Comparison of ENCODE assay signal across 16 cellular contexts in the genomic region with DNA sequence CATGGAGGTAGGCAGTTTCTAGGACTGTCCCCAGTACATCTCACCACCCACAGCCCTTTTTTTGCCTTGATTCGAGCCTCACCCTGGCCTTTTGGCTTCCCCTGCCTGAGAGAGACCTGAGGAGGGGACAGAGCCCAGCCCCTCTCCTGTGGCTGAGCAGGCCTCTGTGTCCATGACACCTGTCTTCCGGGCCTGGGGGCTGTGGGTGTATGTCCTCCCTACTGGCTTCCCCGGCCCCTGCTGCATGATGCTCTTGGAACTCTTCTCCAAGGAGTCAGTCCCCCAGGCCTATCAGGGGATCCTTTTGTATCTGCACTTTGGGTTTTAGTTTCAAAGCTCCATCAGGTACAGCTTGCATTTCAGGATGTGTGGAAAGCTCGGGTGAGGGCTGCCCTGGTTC.
DNase-seq lines count a peak whose midpoint lies in the region; ATAC-seq, FAIRE-seq and TF ChIP-seq lines count a peak whose summit lies in the region.
"Had no signal": no experiment of that assay in that cellular context is flagged by ENCODE, and none has a peak within 500 bp of the region (broad histone marks: within the 10 kb centered on the region; RNA-seq: fewer than 3 reads in every experiment).

No MANE protein-coding gene starts in this region.

- TF ChIP-seq EP300 in H1 (IDR thresholded peaks at IDR 0.05; ENCODE audit: borderline replicate concordance in 1 of 2, low read depth in 2 of 2, low read length in 2 of 2): no peak

- DNase-seq in heart right ventricle (no peak), cardiac septum (ENCODE audit: low spot score) (no peak), H1 (ENCODE audit: low read depth in 1 of 2, low spot score in 2 of 2) (no peak), progenitor cell of endocrine pancreas (ENCODE audit: low spot score, unreplicated experiment) (no peak), aorta (peak; percentile 42 to 69), NCI-H128 (lab: John Stamatoyannopoulos, UW; ENCODE audit: unreplicated experiment) (no peak)
- DNase-seq in activated CD8-positive, alpha-beta memory T cell treated with anti-CD3 and anti-CD28 coated beads, Interleukin-2, amount 50 U/mL, for 4 hours: no peak
- DNase-seq: activated CD4-positive, alpha-beta T cell treated with anti-CD3 and anti-CD28 coated beads, Interleukin-2, amount 50 U/mL, for 4 hours; GOT3; NCI-H2107; NCI-H82; SHP77 treated with DMSO at 0.1 percent for 48 hours; stimulated activated CD4-positive, alpha-beta T cell treated with anti-CD3 and anti-CD28 coated beads, Interleukin-2, amount 100 ng/mL, for 48 hours; T1000 had no signal

- H3K79me1 ChIP-seq in H1 (ENCODE audit: low read depth, low read length): no peaks in the 10 kb centered on the region

- H3K27me3 Mint-ChIP-seq in progenitor cell of endocrine pancreas: no peaks in the 10 kb centered on the region

- H2BK20ac ChIP-seq in H1 (ENCODE audit: low read length): no peak overlapping the region

- H2BK5ac ChIP-seq in H1 (ENCODE audit: low read depth, low read length): no peak overlapping the region

- no peak overlapping the region for H2AFZ ChIP-seq in H1 (ENCODE audit: low read length)

- H3K14ac ChIP-seq in H1 (ENCODE audit: insufficient read length): no peak overlapping the region

- no peak overlapping the region for H3K23ac ChIP-seq in H1 (ENCODE audit: insufficient read length)

- no peaks in the 10 kb centered on the region for H3K36me3 Mint-ChIP-seq in progenitor cell of endocrine pancreas (ENCODE audit: insufficient read depth)

- no peak overlapping the region for H3K56ac ChIP-seq in H1 (replicated peaks; ENCODE audit: insufficient read length, low read depth, low read length)

- H3K18ac ChIP-seq in H1 (ENCODE audit: extremely low read depth, low read length): no peak overlapping the region

- H3K4me1 ChIP-seq in heart right ventricle (peaks cover 33 to 96% (median 72%) of the 10 kb centered on the region in 9 donors), H1 (replicated peaks in 1 of 4; ENCODE audit: control insufficient read depth in 3 of 4, insufficient read depth in 4 of 4, low read length in 3 of 4) (peaks cover 0 to 41% (median 24%) of the 10 kb centered on the region in 4 experiments; a peak in 6 of 7 replicates), aorta (ENCODE audit: control insufficient read depth in 1 of 2, insufficient read depth in 2 of 2, low read length in 2 of 2) (peaks cover 6% of the 10 kb centered on the region in 2 donors)

- H3K4me3 Mint-ChIP-seq in progenitor cell of endocrine pancreas (ENCODE audit: low read depth): no peak overlapping the region

- H4K20me1 ChIP-seq in H1 (replicated peaks in 1 of 2; ENCODE audit: control insufficient read depth in 1 of 2, insufficient read depth in 2 of 2, low read length in 2 of 2): no peaks in the 10 kb centered on the region

- no peaks in the 10 kb centered on the region for H3K27me3 ChIP-seq in heart right ventricle
- H3K27me3 ChIP-seq in H1 (replicated peaks in 1 of 4; ENCODE audit: control insufficient read depth in 3 of 4, extremely low read depth in 1 of 4, insufficient read depth in 3 of 4, low read length in 3 of 4): no peaks in the 10 kb centered on the region
- H3K27me3 ChIP-seq in aorta (ENCODE audit: control insufficient read depth in 1 of 2, insufficient read depth in 2 of 2, low read length in 1 of 2): no peaks in the 10 kb centered on the region

- no peak overlapping the region for H4K5ac ChIP-seq in H1 (ENCODE audit: insufficient read length, low read depth, low read length)

- CTCF ChIA-PET in H1 (lab: Charles Lee; ENCODE audit: partially characterized antibody): interaction anchor here (1.0 kb wide), 1 partner anchor 195 kb away, joined by 3 read pairs; no protein-coding TSS in a partner anchor

- no peak for FAIRE-seq in H1 (lab: Jason Lieb, UNC)

- H2BK15ac ChIP-seq in H1 (ENCODE audit: low read length): no peak overlapping the region

- no peak for TF ChIP-seq RAD21 in H1 (IDR thresholded peaks at IDR 0.05 in 1 of 2, conservative IDR thresholded peaks at IDR 0.05 in 1 of 2; ENCODE audit: low read depth in 2 of 2, low read length in 2 of 2)

- no peak overlapping the region for H2BK120ac ChIP-seq in H1 (replicated peaks; ENCODE audit: low read depth, low read length)

- peaks cover 0 to 12% (median 0%) of the 10 kb centered on the region in 9 donors for H3K36me3 ChIP-seq in heart right ventricle
- no peaks in the 10 kb centered on the region for H3K36me3 ChIP-seq in H1 (ENCODE audit: control insufficient read depth in 2 of 4, insufficient read depth in 4 of 4, low read length in 3 of 4)
- H3K36me3 ChIP-seq in aorta (ENCODE audit: control insufficient read depth in 1 of 2, insufficient read depth in 2 of 2, low read length in 1 of 2): no peaks in the 10 kb centered on the region

- no peaks in the 10 kb centered on the region for H3K9me3 ChIP-seq in heart right ventricle
- no peaks in the 10 kb centered on the region for H3K9me3 ChIP-seq in H1 (ENCODE audit: insufficient read depth in 2 of 2, low read depth in 1 of 2, low read length in 1 of 2)
- no peaks in the 10 kb centered on the region for H3K9me3 ChIP-seq in aorta (ENCODE audit: control insufficient read depth, low read length)

- H3K4me2 ChIP-seq in H1 (ENCODE audit: insufficient read depth in 1 of 2, low read depth in 2 of 2, low read length in 2 of 2): no peak overlapping the region

- no peak overlapping the region for H4K91ac ChIP-seq in H1 (replicated peaks; ENCODE audit: insufficient read length, low read length)

- WGBS in heart right ventricle, 2 donors: 91 to 96% methylated on average over 4 of the region's 4 CpGs
- 72% methylated on average over 4 of the region's 4 CpGs; no CpG with 5 or more reads in 1 of the 2 experiments for WGBS in H1 (ENCODE audit: extremely low coverage in 1 of 2, insufficient coverage in 1 of 2, insufficient read length in 1 of 2, insufficient replicate concordance in 2 of 2, low coverage in 1 of 2, low lambda C conversion rate in 2 of 2, missing lambda C conversion rate in 1 of 2), 2 experiments
- WGBS in aorta, 2 donors: 85 to 89% methylated on average over 4 of the region's 4 CpGs

- peaks cover 27% of the 10 kb centered on the region for H3K4me1 Mint-ChIP-seq in progenitor cell of endocrine pancreas (ENCODE audit: low read depth)

- no peak for TF ChIP-seq POLR2A in H1 (IDR thresholded peaks at IDR 0.05; ENCODE audit: control extremely low read depth in 1 of 2, low read depth in 2 of 2, low read length in 2 of 2)

- no peak overlapping the region for H4K8ac ChIP-seq in H1 (ENCODE audit: extremely low read depth, insufficient read depth, low read length)

- H3K4me3 ChIP-seq in heart right ventricle (no peak overlapping the region), H1 (ENCODE audit: extremely low read depth in 1 of 4, insufficient read depth in 2 of 4, low read depth in 3 of 4, low read length in 4 of 4) (no peak overlapping the region), aorta (ENCODE audit: low read length in 2 of 2) (no peak overlapping the region)

- no peak overlapping the region for H3K4ac ChIP-seq in H1 (replicated peaks; ENCODE audit: insufficient read length, low read depth, low read length)

- no peaks in the 10 kb centered on the region for H3K9me3 Mint-ChIP-seq in progenitor cell of endocrine pancreas (ENCODE audit: low read depth)

- H3K27ac ChIP-seq in heart right ventricle (peak overlapping the region in 8 of 10 donors; percentile 36 to 96 (median 93)), H1 (ENCODE audit: low read depth, low read length) (no peak overlapping the region), aorta (ENCODE audit: low read depth in 1 of 2, low read length in 2 of 2) (peak overlapping the region in 1 of 2 donors; percentile 4)
- H3K27ac ChIP-seq: HL-60 had no signal

- ATAC-seq in heart right ventricle (no peak), aorta (ENCODE audit: low FRiP score) (no peak), HG02852 (IDR thresholded peaks at IDR 0.05; ENCODE audit: unreplicated experiment) (no peak)

- H3K79me2 ChIP-seq in H1 (ENCODE audit: control insufficient read depth in 1 of 2, insufficient read depth in 2 of 2, low read length in 2 of 2): no peaks in the 10 kb centered on the region

- H3K23me2 ChIP-seq in H1 (ENCODE audit: low read depth, low read length): no peaks in the 10 kb centered on the region

- TF ChIP-seq CTCF in heart right ventricle (IDR thresholded peaks at IDR 0.05): no peak
- TF ChIP-seq CTCF in H1 (IDR thresholded peaks at IDR 0.05; ENCODE audit: control extremely low read depth in 1 of 3, insufficient read depth in 1 of 3, low read depth in 1 of 3, low read length in 3 of 3): no peak
- no peak for TF ChIP-seq CTCF in progenitor cell of endocrine pancreas (IDR thresholded peaks at IDR 0.05; ENCODE audit: unreplicated experiment)

- H2AK5ac ChIP-seq in H1 (ENCODE audit: low read depth, low read length): no peak overlapping the region

- no peak overlapping the region for H3K9ac ChIP-seq in H1 (replicated peaks in 1 of 4; ENCODE audit: extremely low read depth in 1 of 4, low read depth in 3 of 4, low read length in 3 of 4)

- POLR2A ChIA-PET in H1 (lab: Charles Lee; ENCODE audit: partially characterized antibody): interaction anchor here (1.1 kb wide), 1 partner anchor 14 kb away, joined by 3 read pairs; no protein-coding TSS in a partner anchor

- peak overlapping the region; percentile 62 for H3K27ac Mint-ChIP-seq in progenitor cell of endocrine pancreas

- 0 out of 2 replicates have a peak overlapping the region, but pooled peaks have one; percentile 14 for H2BK12ac ChIP-seq in H1 (ENCODE audit: low read depth, low read length)

- intact Hi-C loops in heart right ventricle (cut with DNase I) (loop anchor here in 1 of 10 donors (10.0 kb wide), 1 partner anchor 90 kb away; no protein-coding TSS in a partner anchor), cardiac septum (cut with DNase I) (no loop called here), aorta (cut with DNase I) (no loop called here)

TF ChIP-seq in H1, 55 proteins besides CTCF, POLR2A, EP300 and RAD21 (continues in another document):
- no peak for TF ChIP-seq TEAD4 (IDR thresholded peaks at IDR 0.05; ENCODE audit: low read depth, low read length)
- no peak for TF ChIP-seq RNF2 (IDR thresholded peaks at IDR 0.05; ENCODE audit: borderline replicate concordance, low read depth, low read length, missing control alignments, poor library complexity, severe bottlenecking)
- no peak for TF ChIP-seq CHD1 (IDR thresholded peaks at IDR 0.05; ENCODE audit: low read depth, low read length)
- no peak for TF ChIP-seq EZH2 (IDR thresholded peaks at IDR 0.05; ENCODE audit: low read depth, low read length, severe bottlenecking)
- no peak for TF ChIP-seq POLR2AphosphoS5 (IDR thresholded peaks at IDR 0.05; ENCODE audit: low read depth, low read length)
- TF ChIP-seq SP4 (IDR thresholded peaks at IDR 0.05; ENCODE audit: low read length): no peak
- TF ChIP-seq KDM4A (IDR thresholded peaks at IDR 0.05; ENCODE audit: low read depth, low read length, severe bottlenecking): no peak
- TF ChIP-seq NANOG (IDR thresholded peaks at IDR 0.05; ENCODE audit: insufficient read depth, low read depth, low read length, poor library complexity, severe bottlenecking): no peak
- TF ChIP-seq TAF7 (optimal IDR thresholded peaks at IDR 0.05; ENCODE audit: borderline replicate concordance, low read depth, low read length): no peak
- no peak for TF ChIP-seq CREB1 (IDR thresholded peaks at IDR 0.05)

Comparison
In these comparisons a context has a peak if more than half of its experiments do, and no peak if none do; other contexts are left out.
1. DNase-seq: peak in aorta (2 of 2); none in heart right ventricle (0 of 2), cardiac septum (single experiment), H1 (0 of 2), progenitor cell of endocrine pancreas (single experiment), activated CD8-positive, alpha-beta memory T cell treated with anti-CD3 and anti-CD28 coated beads, Interleukin-2, amount 50 U/mL, for 4 hours (single experiment) and NCI-H128 (single experiment).